ENCODE assay signal across 1 cellular context in genomic region chr9:131691969-131692611, GRCh38.
A peak's percentile ranks its signal among the peaks of the same experiment; 100 is the strongest.
TF ChIP-seq lines count a peak whose summit lies in the region.

No MANE protein-coding gene starts in this region.

TF ChIP-seq in liver, 16 proteins besides CTCF, POLR2A, EP300 and RAD21 (continued from another document):
- TF ChIP-seq GABPA (IDR thresholded peaks at IDR 0.05 in 1 of 2, conservative IDR thresholded peaks at IDR 0.05 in 1 of 2) = no peak
- TF ChIP-seq YY1 (IDR thresholded peaks at IDR 0.05) = peak; percentile 30
- peak; percentile 26 for TF ChIP-seq HNF4G (IDR thresholded peaks at IDR 0.05)
TF ChIP-seq in liver: peak in this region for 9.
